13 cellular contexts compared by ENCODE assay signal in the genomic region with DNA sequence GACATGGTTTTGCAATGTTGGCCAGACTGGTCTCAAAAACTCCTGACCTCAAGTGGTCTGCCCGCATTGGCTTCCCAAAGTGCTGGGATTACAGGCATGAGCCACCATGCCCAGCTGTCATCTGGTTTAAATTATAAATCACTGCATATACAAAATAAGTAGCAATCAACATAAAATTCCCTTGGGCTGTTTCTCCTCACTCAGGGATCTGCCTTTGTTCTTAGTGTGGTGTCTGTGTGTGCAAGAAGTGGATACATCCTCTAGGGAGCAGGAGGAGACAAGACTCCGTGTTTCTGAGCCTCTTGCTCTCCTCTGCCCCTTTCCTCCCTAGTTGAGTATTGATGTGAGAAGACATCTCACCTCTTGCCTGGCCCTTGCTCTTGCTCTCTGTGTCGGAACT.
DNase-seq lines count a peak whose midpoint lies in the region; TF ChIP-seq lines count a peak whose summit lies in the region.
"Had no signal": no experiment of that assay in that cellular context is flagged by ENCODE, and none has a peak within 500 bp of the region (broad histone marks: within the 10 kb centered on the region; RNA-seq: fewer than 3 reads in every experiment).

No MANE protein-coding gene starts in this region.

- H3K79me1 ChIP-seq in trophoblast cell (ENCODE audit: low read length), result peaks cover 2% of the 10 kb centered on the region

- H2BK5ac ChIP-seq in trophoblast cell (ENCODE audit: low read depth, low read length, poor library complexity), result no peak overlapping the region

- H3K27me3 ChIP-seq in Karpas-422 (ENCODE audit: low read length) (no peaks in the 10 kb centered on the region), trophoblast cell (ENCODE audit: insufficient read depth, low read length) (no peaks in the 10 kb centered on the region)
- H3K27me3 ChIP-seq: neutrophil had no signal

- H3K4me1 ChIP-seq in Karpas-422 (ENCODE audit: low read length), result no peaks in the 10 kb centered on the region
- peaks cover 0 to 4% of the 10 kb centered on the region in 2 experiments for H3K4me1 ChIP-seq in trophoblast cell (ENCODE audit: control insufficient read depth in 1 of 2, insufficient read depth in 2 of 2, low read length in 2 of 2)

- H2AFZ ChIP-seq in Karpas-422 (ENCODE audit: low read length) (no peak overlapping the region), trophoblast cell (ENCODE audit: insufficient read depth, low read length, poor library complexity) (no peak overlapping the region)

- H3K27ac ChIP-seq in Karpas-422 (ENCODE audit: low read length), result no peak overlapping the region
- H3K27ac ChIP-seq in trophoblast cell (ENCODE audit: low read depth, low read length), result no peak overlapping the region
- H3K27ac ChIP-seq: neutrophil had no signal

- TF ChIP-seq CTCF in AG09319 (IDR thresholded peaks at IDR 0.05; ENCODE audit: low read depth, low read length) (peak; percentile 35), GM13977 (IDR thresholded peaks at IDR 0.05; ENCODE audit: extremely low read depth, insufficient read depth, missing control alignments) (peak; percentile 20), fibroblast of the aortic adventitia (IDR thresholded peaks at IDR 0.05; ENCODE audit: insufficient read depth, low read length) (peak; percentile 3)

- no peak overlapping the region for H3K4me2 ChIP-seq in Karpas-422 (ENCODE audit: low read depth, low read length, poor library complexity, severe bottlenecking)
- H3K4me2 ChIP-seq in trophoblast cell (ENCODE audit: low read length), result no peak overlapping the region

- H3K14ac ChIP-seq in trophoblast cell (ENCODE audit: low read length), result no peak overlapping the region

- no peak overlapping the region for H4K91ac ChIP-seq in trophoblast cell (ENCODE audit: low read depth, low read length)

- H4K20me1 ChIP-seq in Karpas-422 (ENCODE audit: insufficient read depth, low read depth, low read length), result 0 out of 2 replicates have a peak, but pooled peaks cover 4% of the 10 kb centered on the region

- H2BK12ac ChIP-seq in trophoblast cell (ENCODE audit: low read length), result no peak overlapping the region

- H3K79me2 ChIP-seq in Karpas-422 (ENCODE audit: low read length), result no peaks in the 10 kb centered on the region
- H3K79me2 ChIP-seq in trophoblast cell (ENCODE audit: control insufficient read depth, insufficient read depth, low read length, poor library complexity), result no peaks in the 10 kb centered on the region

- no peak overlapping the region for H3K9ac ChIP-seq in Karpas-422 (ENCODE audit: low read length)
- no peak overlapping the region for H3K9ac ChIP-seq in trophoblast cell (ENCODE audit: low read length)

- no peak overlapping the region for H4K8ac ChIP-seq in trophoblast cell (ENCODE audit: low read depth, low read length)

- H3K4ac ChIP-seq in trophoblast cell (ENCODE audit: low read depth, low read length), result no peak overlapping the region

- H3K18ac ChIP-seq in trophoblast cell (ENCODE audit: low read length), result no peak overlapping the region

- WGBS in trophoblast cell (ENCODE audit: extremely low coverage, insufficient coverage, insufficient read length), result no CpG with 5 or more reads among the region's 3 CpGs

- H3K36me3 ChIP-seq in Karpas-422 (ENCODE audit: insufficient read depth, low read length) (no peaks in the 10 kb centered on the region), trophoblast cell (ENCODE audit: control insufficient read depth in 1 of 2, insufficient read depth in 2 of 2, low read length in 2 of 2) (no peaks in the 10 kb centered on the region)
- H3K36me3 ChIP-seq: neutrophil had no signal

- in situ Hi-C loops in GM13977 (cut with MboI; ENCODE audit: low pct_unique_long_range_greater_than_20kb, low sequenced_read_pairs, unreplicated experiment), result loop anchor here (25.0 kb wide), 1 partner anchor 104 kb away; no protein-coding TSS in a partner anchor

- H4K12ac ChIP-seq in trophoblast cell (ENCODE audit: low read depth, low read length), result no peak overlapping the region

- H3K9me3 ChIP-seq in Karpas-422 (ENCODE audit: low read length) (no peaks in the 10 kb centered on the region), trophoblast cell (ENCODE audit: insufficient read depth, low read depth, low read length) (no peaks in the 10 kb centered on the region)
- H3K9me3 ChIP-seq: neutrophil had no signal

- no peaks in the 10 kb centered on the region for H3K9me2 ChIP-seq in Karpas-422 (replicated peaks; ENCODE audit: insufficient read depth, low read length)

- no peak overlapping the region for H3K23ac ChIP-seq in trophoblast cell (ENCODE audit: low read length)

- H2BK120ac ChIP-seq in trophoblast cell (ENCODE audit: insufficient read depth, low read length, poor library complexity), result no peak overlapping the region

- no peak overlapping the region for H3K4me3 ChIP-seq in fibroblast of the aortic adventitia (ENCODE audit: low read depth, low read length)
- H3K4me3 ChIP-seq in Karpas-422 (ENCODE audit: low read length), result no peak overlapping the region
- no peak overlapping the region for H3K4me3 ChIP-seq in trophoblast cell (ENCODE audit: low read depth, low read length)

- DNase-seq in AG09319 (ENCODE audit: extremely low read depth, low read depth) (peak; percentile 53), GM13977 (ENCODE audit: low spot score) (no peak), SK-N-DZ (ENCODE audit: low spot score) (peak; percentile 27), fibroblast of the aortic adventitia (ENCODE audit: low read depth) (peak; percentile 34), OCI-M2 (lab: John Stamatoyannopoulos, UW; ENCODE audit: unreplicated experiment) (no peak), RPMI8226 (no peak), Karpas-422 (no peak), trophoblast cell (no peak)
- DNase-seq: activated effector memory CD4-positive, alpha-beta T cell treated with Interleukin-2 at 50 U/mL for 16 hours; CD4-positive, CD25-positive, alpha-beta regulatory T cell; effector CD4-positive, alpha-beta T cell; immature natural killer cell had no signal

- no peak overlapping the region for H2AK5ac ChIP-seq in trophoblast cell (ENCODE audit: low read length)

Comparison
In these comparisons a context has a peak if more than half of its experiments do, and no peak if none do; other contexts are left out.
1. DNase-seq: peak in AG09319 (single experiment), SK-N-DZ (single experiment) and fibroblast of the aortic adventitia (single experiment); none in GM13977 (single experiment), OCI-M2 (single experiment), RPMI8226 (single experiment), Karpas-422 (single experiment) and trophoblast cell (0 of 2).
2. Peak in every context shown above with its lines, with median percentiles within 50 percentile points of each other: CTCF ChIP-seq.